Comparison of ENCODE assay signal across 22 cellular contexts in genomic region chr14:105570482-105570881, GRCh38. TPM values are rescaled to one million over a fixed set of nuclear protein-coding genes. Genes with fewer than 3 reads are reported as not detected.
DNase-seq lines count a peak whose midpoint lies in the region; ATAC-seq, FAIRE-seq and TF ChIP-seq lines count a peak whose summit lies in the region.
"Had no signal": no experiment of that assay in that cellular context is flagged by ENCODE, and none has a peak within 500 bp of the region (broad histone marks: within the 10 kb centered on the region; RNA-seq: fewer than 3 reads in every experiment).

No MANE protein-coding gene starts in this region.

- peak; percentile 36 for FAIRE-seq in GM12892 (lab: Jason Lieb, UNC)

- peak overlapping the region; percentile 15 for H3K4me3 ChIP-seq in SU-DHL-6 (ENCODE audit: insufficient read depth, low read length, poor library complexity, severe bottlenecking)
- H3K4me3 ChIP-seq in WERI-Rb-1 (ENCODE audit: low read depth, low read length), result no peak overlapping the region
- no peak overlapping the region for H3K4me3 ChIP-seq in neural progenitor cell

- peak overlapping the region; percentile 77 for H3K9ac ChIP-seq in SU-DHL-6 (ENCODE audit: low read length)
- H3K9ac ChIP-seq in neural progenitor cell, result no peak overlapping the region

- H3K4me1 Mint-ChIP-seq in IgD-negative memory B cell (peaks cover 14 to 36% (median 35%) of the 10 kb centered on the region in 3 donors), memory B cell (peaks cover 45% of the 10 kb centered on the region), neural progenitor cell (no peaks in the 10 kb centered on the region)
- H3K4me1 Mint-ChIP-seq: CD14-positive monocyte, H9 had no signal

- peak overlapping the region; percentile 97 for H3K27ac ChIP-seq in SU-DHL-6 (ENCODE audit: low read depth, low read length)
- H3K27ac ChIP-seq in WERI-Rb-1, result no peak overlapping the region
- no peak overlapping the region for H3K27ac ChIP-seq in neural progenitor cell
- H3K27ac ChIP-seq: HL-60 had no signal

- H2AFZ ChIP-seq in SU-DHL-6 (ENCODE audit: low read depth, low read length, severe bottlenecking) (no peak overlapping the region), neural progenitor cell (replicated peaks) (no peak overlapping the region)

- H3K4me3 Mint-ChIP-seq in IgD-negative memory B cell (peak overlapping the region in 2 of 4 donors; percentile 2 to 63), memory B cell (peak overlapping the region; percentile 33), neural progenitor cell (no peak overlapping the region)
- H3K4me3 Mint-ChIP-seq: CD14-positive monocyte, H9 had no signal

- no peak for ATAC-seq in memory B cell (ENCODE audit: low read depth)
- ATAC-seq: PC-3 had no signal

- no peaks in the 10 kb centered on the region for H3K9me2 ChIP-seq in SU-DHL-6 (replicated peaks; ENCODE audit: insufficient read depth, low read length)

- H3K36me3 Mint-ChIP-seq in IgD-negative memory B cell (peaks cover 2% of the 10 kb centered on the region), memory B cell (peaks cover 7% of the 10 kb centered on the region), neural progenitor cell (peaks cover 2% of the 10 kb centered on the region)
- H3K36me3 Mint-ChIP-seq: CD14-positive monocyte had no signal

- H3K79me2 ChIP-seq in SU-DHL-6 (ENCODE audit: insufficient read depth, low read length) (peaks cover 14% of the 10 kb centered on the region), neural progenitor cell (ENCODE audit: low read depth) (no peaks in the 10 kb centered on the region)

- H3K27ac Mint-ChIP-seq in IgD-negative memory B cell (peak overlapping the region; percentile 71 to 95 (median 93)), memory B cell (peak overlapping the region; percentile 94), neural progenitor cell (no peak overlapping the region)
- H3K27ac Mint-ChIP-seq: H9 had no signal

- no peak for TF ChIP-seq POLR2A in GM12892 (IDR thresholded peaks at IDR 0.05; ENCODE audit: low read depth, low read length)

- H3K4me1 ChIP-seq in neural progenitor cell, result no peaks in the 10 kb centered on the region

- H3K36me3 ChIP-seq in SU-DHL-6 (ENCODE audit: low read length) (no peaks in the 10 kb centered on the region), WERI-Rb-1 (no peaks in the 10 kb centered on the region), neural progenitor cell (no peaks in the 10 kb centered on the region)

- peaks cover 39% of the 10 kb centered on the region for H3F3A ChIP-seq in SU-DHL-6 (ENCODE audit: insufficient read depth)
- H3F3A ChIP-seq in neural progenitor cell (ENCODE audit: low read depth), result peaks cover 12% of the 10 kb centered on the region

- H4K20me1 ChIP-seq in SU-DHL-6 (ENCODE audit: low read depth, low read length) (no peaks in the 10 kb centered on the region), neural progenitor cell (ENCODE audit: low read depth) (no peaks in the 10 kb centered on the region)

- no peaks in the 10 kb centered on the region for H3K9me3 Mint-ChIP-seq in IgD-negative memory B cell
- peaks cover 4% of the 10 kb centered on the region for H3K9me3 Mint-ChIP-seq in memory B cell
- peaks cover 39% of the 10 kb centered on the region for H3K9me3 Mint-ChIP-seq in neural progenitor cell

- H3K4me2 ChIP-seq in SU-DHL-6 (ENCODE audit: low read depth, low read length, poor library complexity, severe bottlenecking) (peak overlapping the region; percentile 60), neural progenitor cell (no peak overlapping the region)

- in situ Hi-C loops in KBM-7 (cut with MboI; ENCODE audit: low pct_unique_long_range_greater_than_20kb, low sequenced_read_pairs), result loop anchor here (5.0 kb wide), 1 partner anchor 122 kb away; no protein-coding TSS in a partner anchor

- no peaks in the 10 kb centered on the region for H3K27me3 Mint-ChIP-seq in IgD-negative memory B cell
- no peaks in the 10 kb centered on the region for H3K27me3 Mint-ChIP-seq in memory B cell
- H3K27me3 Mint-ChIP-seq in neural progenitor cell (ENCODE audit: insufficient read depth, low read depth), result peaks cover 6% of the 10 kb centered on the region

- DNase-seq in GM12892 (ENCODE audit: insufficient read length) (no peak), memory B cell (ENCODE audit: low spot score in 2 of 2) (no peak), WERI-Rb-1 (no peak), neural progenitor cell (ENCODE audit: low spot score) (no peak), KBM-7 (no peak)
- no peak for DNase-seq in activated CD4-positive, CD25-positive, alpha-beta regulatory T cell treated with anti-CD3 and anti-CD28 coated beads, Interleukin-2, amount 50 U/mL, for 72 hours
- DNase-seq: ACHN, AML-193, DMS79, H9, MV-4-11, NCI-H1694 treated with DMSO at 0.1 percent for 48 hours, NCI-H2107, NCI-H510A, NCI-H748 treated with DMSO at 0.1 percent for 48 hours, PC-3, RPMI8226, SIG-M5 had no signal

- H3K27me3 ChIP-seq in SU-DHL-6 (ENCODE audit: low read length) (no peaks in the 10 kb centered on the region), WERI-Rb-1 (ENCODE audit: insufficient read depth, low read depth, severe bottlenecking) (no peaks in the 10 kb centered on the region), neural progenitor cell (no peaks in the 10 kb centered on the region)

- H3K9me3 ChIP-seq in SU-DHL-6 (ENCODE audit: insufficient read depth, low read length) (peaks cover 7% of the 10 kb centered on the region; the same call in 1 of the 2 replicates), WERI-Rb-1 (ENCODE audit: severe bottlenecking) (peaks cover 2% of the 10 kb centered on the region), neural progenitor cell (ENCODE audit: low read depth) (peaks cover 3% of the 10 kb centered on the region)

- no peak for TF ChIP-seq CTCF in SU-DHL-6 (IDR thresholded peaks at IDR 0.05; ENCODE audit: insufficient read depth, low read length, poor library complexity, severe bottlenecking)
- TF ChIP-seq CTCF in WERI-Rb-1 (IDR thresholded peaks at IDR 0.05; ENCODE audit: low read depth, low read length), result no peak
- TF ChIP-seq CTCF in neural progenitor cell (IDR thresholded peaks at IDR 0.05), result no peak

RNA-seq across cellular contexts. Expression of gene TMEM121, which starts 44.1 kb away (rescaled TPM):
- polyA plus RNA-seq in GM12892 (2012; ENCODE audit: missing spikeins), result not detected
- 5.5 TPM for polyA plus RNA-seq in IgD-negative memory B cell
- total RNA-seq in neural progenitor cell (ENCODE audit: low replicate concordance), result 0.90 and 3.6 TPM in 2 replicates
